Comparison of ENCODE assay signal across 1 cellular context in genomic region chr11:122803306-122803705, GRCh38.
TF ChIP-seq lines count a peak whose summit lies in the region.

No MANE protein-coding gene starts in this region.

TF ChIP-seq in H1, 55 proteins besides CTCF, POLR2A, EP300 and RAD21 (continued from another document):
- no peak for TF ChIP-seq USF2 (IDR thresholded peaks at IDR 0.05; ENCODE audit: low read length)
- TF ChIP-seq RXRA (IDR thresholded peaks at IDR 0.05; ENCODE audit: insufficient read depth, low read depth, low read length): no peak
- TF ChIP-seq TAF1 (IDR thresholded peaks at IDR 0.05; ENCODE audit: low read depth, low read length): no peak
- no peak for TF ChIP-seq POU5F1 (IDR thresholded peaks at IDR 0.05; ENCODE audit: low read depth, low read length)
- TF ChIP-seq EZH2 (IDR thresholded peaks at IDR 0.05; ENCODE audit: low read depth, low read length, severe bottlenecking): no peak
- no peak for TF ChIP-seq KDM4A (IDR thresholded peaks at IDR 0.05; ENCODE audit: low read depth, low read length, severe bottlenecking)
- TF ChIP-seq TCF12 (IDR thresholded peaks at IDR 0.05; ENCODE audit: low read depth, low read length): no peak
- TF ChIP-seq BCL11A (IDR thresholded peaks at IDR 0.05; ENCODE audit: low read depth in 2 of 2, low read length in 2 of 2): no peak
- no peak for TF ChIP-seq TEAD4 (IDR thresholded peaks at IDR 0.05; ENCODE audit: low read depth, low read length)
- TF ChIP-seq ASH2L (IDR thresholded peaks at IDR 0.05; ENCODE audit: low read length): no peak
